Comparison of ENCODE assay signal across 10 cellular contexts in the genomic region with DNA sequence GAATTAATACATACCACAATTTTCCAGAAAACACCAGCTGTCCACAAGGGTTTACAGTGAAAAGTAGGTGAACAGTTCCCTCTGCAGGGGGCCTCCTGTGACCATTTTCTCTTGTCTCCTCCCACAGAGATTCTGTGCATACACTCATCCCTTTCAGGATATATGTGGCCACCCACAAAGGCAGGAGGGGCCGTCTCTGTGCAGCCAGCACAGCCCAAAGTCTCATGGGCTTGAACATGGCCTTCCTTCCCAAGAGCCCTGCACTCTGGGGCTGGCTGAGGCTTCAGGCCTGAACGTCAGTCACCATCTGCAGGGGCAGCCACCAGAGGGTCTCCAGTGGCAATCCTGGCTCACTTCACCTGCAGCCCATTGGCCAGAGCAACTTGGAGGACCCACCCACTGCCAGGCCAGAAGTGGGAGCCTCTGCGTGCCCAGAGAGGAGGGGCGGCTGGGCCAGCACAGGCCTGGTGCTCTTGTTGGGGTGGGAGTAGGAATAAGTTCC. TPM values are rescaled to one million over a fixed set of nuclear protein-coding genes. Genes with fewer than 3 reads are reported as not detected.
A peak's percentile ranks its signal among the peaks of the same experiment; 100 is the strongest.
DNase-seq lines count a peak whose midpoint lies in the region; ATAC-seq and TF ChIP-seq lines count a peak whose summit lies in the region.
"Had no signal": no experiment of that assay in that cellular context is flagged by ENCODE, and none has a peak within 500 bp of the region (broad histone marks: within the 10 kb centered on the region; RNA-seq: fewer than 3 reads in every experiment).

No MANE protein-coding gene starts in this region.

- peak overlapping the region in 1 of 4 donors; percentile 50 for H3K27ac ChIP-seq in gastrocnemius medialis

- intact Hi-C loops in natural killer cell (cut with micrococcal nuclease): no loop called here
- intact Hi-C loops in gastrocnemius medialis (cut with DNase I; ENCODE audit: low total_unique reads): no loop called here
- intact Hi-C loops in posterior vena cava (cut with DNase I): loop anchor here in 1 of 2 donors (1.0 kb wide), 1 partner anchor 28 kb away; no protein-coding TSS in a partner anchor

- no peak overlapping the region for H3K4me3 Mint-ChIP-seq in natural killer cell treated with Interleukin-12 subunit alpha and Interleukin-12 subunit beta and Interleukin-15 and Interleukin-18, amount 100 ng/mL, for 72 hours
- H3K4me3 Mint-ChIP-seq in natural killer cell: no peak overlapping the region
- H3K4me3 Mint-ChIP-seq: CD4-positive, CD25-positive, alpha-beta regulatory T cell had no signal

- no peak for TF ChIP-seq POLR2A in gastrocnemius medialis (IDR thresholded peaks at IDR 0.05)

- peak; percentile 58 for DNase-seq in natural killer cell treated with Interleukin-12 subunit alpha and Interleukin-12 subunit beta and Interleukin-15 and Interleukin-18, amount 100 ng/mL, for 72 hours (ENCODE audit: low spot score)
- DNase-seq in natural killer cell (no peak), RPMI7951 (ENCODE audit: low read depth) (peak; percentile 58), fibroblast of the aortic adventitia (ENCODE audit: low read depth) (peak; percentile 30), Ammon's horn (ENCODE audit: low spot score) (no peak), gastrocnemius medialis (no peak), posterior vena cava (ENCODE audit: low spot score) (no peak)
- DNase-seq in stimulated activated CD4-positive, alpha-beta T cell treated with anti-CD3 and anti-CD28 coated beads, Interleukin-4, amount 100 ng/mL, for 4 hours: no peak
- DNase-seq: CD4-positive, CD25-positive, alpha-beta regulatory T cell had no signal

- no peak for ATAC-seq in natural killer cell treated with Interleukin-12 subunit alpha and Interleukin-12 subunit beta and Interleukin-15 and Interleukin-18, amount 100 ng/mL, for 72 hours
- ATAC-seq in natural killer cell (no peak), gastrocnemius medialis (no peak)
- ATAC-seq: esophagus mucosa had no signal

- H3K9me3 Mint-ChIP-seq in natural killer cell treated with Interleukin-12 subunit alpha and Interleukin-12 subunit beta and Interleukin-15 and Interleukin-18, amount 100 ng/mL, for 72 hours: no peaks in the 10 kb centered on the region
- H3K9me3 Mint-ChIP-seq in natural killer cell: no peaks in the 10 kb centered on the region

- H3K36me3 ChIP-seq in gastrocnemius medialis: peaks cover 0 to 7% of the 10 kb centered on the region in 2 donors

- H3K27me3 Mint-ChIP-seq in natural killer cell treated with Interleukin-12 subunit alpha and Interleukin-12 subunit beta and Interleukin-15 and Interleukin-18, amount 100 ng/mL, for 72 hours: no peaks in the 10 kb centered on the region
- no peaks in the 10 kb centered on the region for H3K27me3 Mint-ChIP-seq in natural killer cell (ENCODE audit: low read depth in 2 of 2)
- H3K27me3 Mint-ChIP-seq: CD4-positive, CD25-positive, alpha-beta regulatory T cell had no signal

- in situ Hi-C loops in gastrocnemius medialis (cut with MboI; ENCODE audit: low sequenced_read_pairs in 4 of 4): no loop called here

- no peak for TF ChIP-seq CTCF in natural killer cell (IDR thresholded peaks at IDR 0.05)
- peak; percentile 8 for TF ChIP-seq CTCF in fibroblast of the aortic adventitia (IDR thresholded peaks at IDR 0.05; ENCODE audit: insufficient read depth, low read length)
- no peak for TF ChIP-seq CTCF in gastrocnemius medialis (IDR thresholded peaks at IDR 0.05 in 4 of 5, conservative IDR thresholded peaks at IDR 0.05 in 1 of 5)

- no peaks in the 10 kb centered on the region for H3K36me3 Mint-ChIP-seq in natural killer cell treated with Interleukin-12 subunit alpha and Interleukin-12 subunit beta and Interleukin-15 and Interleukin-18, amount 100 ng/mL, for 72 hours
- H3K36me3 Mint-ChIP-seq in natural killer cell: no peaks in the 10 kb centered on the region

- H3K4me1 Mint-ChIP-seq in natural killer cell treated with Interleukin-12 subunit alpha and Interleukin-12 subunit beta and Interleukin-15 and Interleukin-18, amount 100 ng/mL, for 72 hours (ENCODE audit: low read depth in 2 of 2): peaks cover 0 to 11% of the 10 kb centered on the region in 2 donors
- H3K4me1 Mint-ChIP-seq in natural killer cell: peaks cover 0 to 27% of the 10 kb centered on the region in 2 donors

- H3K27me3 ChIP-seq in gastrocnemius medialis: no peaks in the 10 kb centered on the region

- H3K4me3 ChIP-seq in fibroblast of the aortic adventitia (ENCODE audit: low read depth, low read length) (no peak overlapping the region), gastrocnemius medialis (no peak overlapping the region)

- H3K9me3 ChIP-seq in gastrocnemius medialis: no peaks in the 10 kb centered on the region

- no peak overlapping the region for H3K27ac Mint-ChIP-seq in natural killer cell treated with Interleukin-12 subunit alpha and Interleukin-12 subunit beta and Interleukin-15 and Interleukin-18, amount 100 ng/mL, for 72 hours
- peak overlapping the region in 1 of 2 donors; percentile 21 for H3K27ac Mint-ChIP-seq in natural killer cell

- H3K4me1 ChIP-seq in gastrocnemius medialis: peaks cover 0 to 11% of the 10 kb centered on the region in 2 donors

RNA-seq across cellular contexts. Expression of gene TMEM161A, which starts 25.2 kb away (rescaled TPM):
- total RNA-seq in natural killer cell treated with Interleukin-12 subunit alpha and Interleukin-12 subunit beta and Interleukin-15 and Interleukin-18, amount 100 ng/mL, for 72 hours: 10 to 100 TPM; 22.0 to 38.1 TPM
- total RNA-seq in natural killer cell (10 to 100 TPM; 13.9 to 16.5 (median 14.2) TPM), fibroblast of the aortic adventitia (ENCODE audit: low replicate concordance) (6.7 and 9.3 TPM in 2 replicates), gastrocnemius medialis (10 to 100 TPM; 30.1 to 52.1 (median 42.8) TPM), posterior vena cava (10 to 100 TPM; 14.0 to 20.1 TPM)
- total RNA-seq in RPMI7951 (2014; rRNA removed; shearing (Covaris generic)): 17.0 and 18.5 TPM in 2 replicates

RNA-seq across cellular contexts. Expression of gene SLC25A42, which starts 49.3 kb away (rescaled TPM):
- total RNA-seq in natural killer cell treated with Interleukin-12 subunit alpha and Interleukin-12 subunit beta and Interleukin-15 and Interleukin-18, amount 100 ng/mL, for 72 hours: 10 to 100 TPM; 18.3 to 22.8 TPM
- total RNA-seq in natural killer cell (10 to 100 TPM; 34.6 to 50.3 (median 41.8) TPM), fibroblast of the aortic adventitia (ENCODE audit: low replicate concordance) (3.7 and 4.8 TPM in 2 replicates), gastrocnemius medialis (10 to 100 TPM; 12.3 to 85.3 (median 37.1) TPM), posterior vena cava (1 to 10 TPM; 4.9 to 8.0 TPM)
- 5.9 and 6.2 TPM in 2 replicates for total RNA-seq in RPMI7951 (2014; rRNA removed; shearing (Covaris generic))

RNA-seq across cellular contexts. Expression of gene MEF2B, which starts 57.0 kb away (rescaled TPM):
- total RNA-seq in natural killer cell treated with Interleukin-12 subunit alpha and Interleukin-12 subunit beta and Interleukin-15 and Interleukin-18, amount 100 ng/mL, for 72 hours: 1 to 10 TPM; 2.4 to 5.9 TPM
- 1 to 10 TPM; 4.7 to 7.0 (median 5.6) TPM for total RNA-seq in natural killer cell
- not detected in 2 replicates for total RNA-seq in RPMI7951 (2014; rRNA removed; shearing (Covaris generic))
- total RNA-seq in fibroblast of the aortic adventitia (ENCODE audit: low replicate concordance): 0.27 TPM in 1 of 2 replicates, not detected in the other
- 1 to 10 TPM in 1 of 4 donors, under 1 TPM in 1, not detected in 2; 0.68 to 1.6 TPM for total RNA-seq in gastrocnemius medialis
- 1 to 10 TPM in 1 of 2 donors, under 1 TPM in 1; 0.76 to 1.3 TPM for total RNA-seq in posterior vena cava

Comparison
In these comparisons a context has a peak if more than half of its experiments do, and no peak if none do; other contexts are left out.
1. DNase-seq: peak in natural killer cell treated with Interleukin-12 subunit alpha and Interleukin-12 subunit beta and Interleukin-15 and Interleukin-18, amount 100 ng/mL, for 72 hours (single experiment), RPMI7951 (single experiment) and fibroblast of the aortic adventitia (single experiment); none in natural killer cell (single experiment), stimulated activated CD4-positive, alpha-beta T cell treated with anti-CD3 and anti-CD28 coated beads, Interleukin-4, amount 100 ng/mL, for 4 hours (0 of 2), Ammon's horn (single experiment), gastrocnemius medialis (0 of 2) and posterior vena cava (single experiment).